In the genomic region with DNA sequence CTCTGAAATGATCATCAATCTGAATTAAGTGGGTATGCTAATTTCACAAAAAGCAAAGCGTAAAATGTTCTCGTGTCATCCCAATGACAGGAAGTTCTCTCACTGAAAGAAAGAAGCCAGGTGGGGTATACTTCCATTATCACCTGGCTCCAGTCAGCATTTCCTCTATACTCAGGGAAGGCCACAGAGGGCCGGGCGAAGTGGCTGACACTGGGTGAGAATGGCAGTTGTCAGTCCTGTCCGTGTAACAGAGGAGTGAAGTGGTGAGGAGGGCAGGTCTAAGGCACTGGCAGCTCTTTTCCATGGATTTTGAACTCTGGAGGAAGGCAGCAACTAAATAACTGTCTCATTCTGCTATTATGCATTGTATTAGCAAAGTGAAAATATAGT, we compare ENCODE assay signal across 11 cellular contexts.
A peak's percentile ranks its signal among the peaks of the same experiment; 100 is the strongest.
DNase-seq lines count a peak whose midpoint lies in the region; ATAC-seq and TF ChIP-seq lines count a peak whose summit lies in the region.
"Had no signal": no experiment of that assay in that cellular context is flagged by ENCODE, and none has a peak within 500 bp of the region (broad histone marks: within the 10 kb centered on the region; RNA-seq: fewer than 3 reads in every experiment).

No MANE protein-coding gene starts in this region.

- H3K4me1 Mint-ChIP-seq in activated T-cell treated with anti-CD3 and anti-CD28 coated beads, Interleukin-2, amount 50 U/mL, for 72 hours (ENCODE audit: low read depth): peaks cover 41% of the 10 kb centered on the region
- peaks cover 8% of the 10 kb centered on the region for H3K4me1 Mint-ChIP-seq in memory B cell

- no peak for DNase-seq in activated T-cell treated with anti-CD3 and anti-CD28 coated beads, Interleukin-2, amount 50 U/mL, for 72 hours
- DNase-seq in activated T-cell treated with anti-CD3 and anti-CD28 coated beads, Interleukin-2, amount 50 U/mL, for 48 hours: no peak
- DNase-seq in ascending aorta (ENCODE audit: low spot score in 2 of 2) (peak in 1 of 2 donors; percentile 54), memory B cell (ENCODE audit: low spot score in 2 of 2) (no peak), transverse colon (no peak)
- DNase-seq in stimulated activated CD8-positive, alpha-beta memory T cell treated with anti-CD3 and anti-CD28 coated beads, Interleukin-4, amount 100 ng/mL, for 48 hours: no peak
- DNase-seq: activated effector memory CD4-positive, alpha-beta T cell treated with Interleukin-2 at 50 U/mL for 16 hours; RPMI8226 had no signal

- in situ Hi-C loops in transverse colon (cut with MboI; ENCODE audit: low pct_ligation_motif_present in 1 of 4, low pct_unique_long_range_greater_than_20kb in 1 of 4, low sequenced_read_pairs in 3 of 4): no loop called here

- H3K4me1 ChIP-seq in ascending aorta (peaks cover 8 to 38% of the 10 kb centered on the region in 2 donors), transverse colon (peaks cover 0 to 17% (median 9%) of the 10 kb centered on the region in 4 donors)

- H3K36me3 Mint-ChIP-seq in activated T-cell treated with anti-CD3 and anti-CD28 coated beads, Interleukin-2, amount 50 U/mL, for 72 hours (ENCODE audit: insufficient read depth in 2 of 2): peaks cover 14 to 27% of the 10 kb centered on the region in 2 donors
- H3K36me3 Mint-ChIP-seq in memory B cell: peaks cover 44% of the 10 kb centered on the region

- H3K27me3 ChIP-seq in ascending aorta (no peaks in the 10 kb centered on the region), transverse colon (no peaks in the 10 kb centered on the region)

- H3K9me3 Mint-ChIP-seq in activated T-cell treated with anti-CD3 and anti-CD28 coated beads, Interleukin-2, amount 50 U/mL, for 72 hours: no peaks in the 10 kb centered on the region
- no peaks in the 10 kb centered on the region for H3K9me3 Mint-ChIP-seq in memory B cell
- H3K9me3 Mint-ChIP-seq: dendritic cell treated with granulocyte-macrophage colony-stimulating factor and Interleukin-4, amounts not matched to agents 40 ng/mL and 50 ng/mL, for 4 days had no signal

- H3K4me3 ChIP-seq in ascending aorta (no peak overlapping the region), transverse colon (no peak overlapping the region)

- H3K27me3 Mint-ChIP-seq in activated T-cell treated with anti-CD3 and anti-CD28 coated beads, Interleukin-2, amount 50 U/mL, for 72 hours (ENCODE audit: low read depth): no peaks in the 10 kb centered on the region
- H3K27me3 Mint-ChIP-seq in memory B cell: no peaks in the 10 kb centered on the region
- H3K27me3 Mint-ChIP-seq: dendritic cell treated with granulocyte-macrophage colony-stimulating factor and Interleukin-4, amounts not matched to agents 40 ng/mL and 50 ng/mL, for 4 days had no signal

- WGBS in transverse colon (ENCODE audit: low coverage in 1 of 2), 2 donors: 83 to 94% methylated on average over 5 of the region's 5 CpGs

- no peak for TF ChIP-seq EP300 in transverse colon (IDR thresholded peaks at IDR 0.05; ENCODE audit: low read depth)

- H3K27ac Mint-ChIP-seq in activated T-cell treated with anti-CD3 and anti-CD28 coated beads, Interleukin-2, amount 50 U/mL, for 72 hours: peak overlapping the region; percentile 14
- H3K27ac Mint-ChIP-seq in memory B cell: peak overlapping the region; percentile 77
- H3K27ac Mint-ChIP-seq: dendritic cell treated with granulocyte-macrophage colony-stimulating factor and Interleukin-4, amounts not matched to agents 40 ng/mL and 50 ng/mL, for 4 days had no signal

- intact Hi-C loops in ascending aorta (cut with DNase I) (no loop called here), transverse colon (cut with DNase I; ENCODE audit: low total_unique reads) (no loop called here)

- TF ChIP-seq POLR2A in transverse colon (IDR thresholded peaks at IDR 0.05): no peak

- no peak overlapping the region for H3K4me3 Mint-ChIP-seq in activated T-cell treated with anti-CD3 and anti-CD28 coated beads, Interleukin-2, amount 50 U/mL, for 72 hours
- H3K4me3 Mint-ChIP-seq in memory B cell: no peak overlapping the region
- H3K4me3 Mint-ChIP-seq: dendritic cell treated with granulocyte-macrophage colony-stimulating factor and Interleukin-4, amounts not matched to agents 40 ng/mL and 50 ng/mL, for 4 days had no signal

- H3K27ac ChIP-seq in ascending aorta (peak overlapping the region; percentile 76 to 86), transverse colon (peak overlapping the region in 3 of 4 donors; percentile 41 to 72 (median 51))

- H3K36me3 ChIP-seq in ascending aorta (peaks cover 61 to 65% of the 10 kb centered on the region in 2 donors), transverse colon (peaks cover 0 to 64% (median 26%) of the 10 kb centered on the region in 4 donors)

- TF ChIP-seq CTCF in ascending aorta (IDR thresholded peaks at IDR 0.05) (no peak), transverse colon (IDR thresholded peaks at IDR 0.05) (no peak)

- H3K9me3 ChIP-seq in ascending aorta (no peaks in the 10 kb centered on the region), transverse colon (no peaks in the 10 kb centered on the region)

- ATAC-seq in activated T-cell treated with anti-CD3 and anti-CD28 coated beads, Interleukin-2, amount 50 U/mL, for 72 hours (replicated peaks in 1 of 2): no peak
- ATAC-seq in memory B cell (ENCODE audit: low read depth) (no peak), GM18502 (IDR thresholded peaks at IDR 0.05; ENCODE audit: poor library complexity, unreplicated experiment) (no peak), GM18517 (IDR thresholded peaks at IDR 0.05; ENCODE audit: unreplicated experiment) (no peak)
